ENCODE assay signal across 21 cellular contexts in the genomic region with DNA sequence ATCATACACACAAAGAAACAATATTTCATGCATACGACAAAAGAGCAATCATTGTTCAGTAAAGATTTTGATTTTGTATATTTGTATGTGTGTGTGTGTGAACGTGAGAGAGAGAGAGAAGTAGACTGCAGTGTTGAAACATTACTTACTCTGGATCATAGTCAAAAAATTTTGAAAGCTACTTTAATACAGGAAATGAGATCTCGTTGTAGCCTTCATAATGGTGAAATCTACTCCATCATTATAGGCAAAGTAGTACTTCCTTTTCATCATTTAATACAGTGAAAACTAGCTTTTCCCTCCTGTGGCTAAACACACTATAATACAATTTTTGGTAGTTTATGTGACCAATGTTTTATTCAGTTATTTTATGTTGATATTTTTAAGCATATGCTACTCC.
"Had no signal": no experiment of that assay in that cellular context is flagged by ENCODE, and none has a peak within 500 bp of the region (broad histone marks: within the 10 kb centered on the region; RNA-seq: fewer than 3 reads in every experiment).

No MANE protein-coding gene starts in this region.

- DNase-seq: dermis blood vessel endothelial cell; effector memory CD4-positive, alpha-beta T cell; head of caudate nucleus; left ventricle myocardium superior; lower lobe of right lung; natural killer cell; pancreas; retina; right lobe of liver; small intestine; stimulated activated CD4-positive, alpha-beta T cell treated with anti-CD3 and anti-CD28 coated beads, Interleukin-12 subunit alpha, Interleukin-12 subunit beta, amount 100 ng/mL, for 4 hours; stimulated activated CD4-positive, alpha-beta T cell treated with anti-CD3 and anti-CD28 coated beads, Interleukin-1b, Interleukin-23, amount 100 ng/mL, for 48 hours; stimulated activated CD4-positive, alpha-beta T cell treated with anti-CD3 and anti-CD28 coated beads, Interleukin-4, amount 100 ng/mL, for 1 hour; stimulated activated naive CD4-positive, alpha-beta T cell treated with Interleukin-2 at 50 U/mL for 16 hours; stomach; thyroid gland; trophoblast cell had no signal

- H3K4me3 ChIP-seq: coronary artery, esophagus muscularis mucosa, lower lobe of right lung, pancreas, right lobe of liver, stomach, thyroid gland, vagina had no signal

- ATAC-seq: left ventricle myocardium superior; lower lobe of right lung; natural killer cell; pancreas; right lobe of liver; stimulated activated effector memory CD8-positive, alpha-beta T cell treated with anti-CD3 and anti-CD28 coated beads, Interleukin-12 subunit alpha, Interleukin-12 subunit beta, amount 100 ng/mL, for 72 hours had no signal
